In genomic region chr14:75661499-75661814, GRCh38 we compare ENCODE assay signal across 8 cellular contexts. TPM values are rescaled to one million over a fixed set of nuclear protein-coding genes. Genes with fewer than 3 reads are reported as not detected.
DNase-seq lines count a peak whose midpoint lies in the region; ATAC-seq and TF ChIP-seq lines count a peak whose summit lies in the region.

No MANE protein-coding gene starts in this region.

- TF ChIP-seq CTCF in foreskin keratinocyte (conservative IDR thresholded peaks at IDR 0.05) (no peak), gastrocnemius medialis (IDR thresholded peaks at IDR 0.05 in 4 of 5, conservative IDR thresholded peaks at IDR 0.05 in 1 of 5) (no peak)

- no peaks in the 10 kb centered on the region for H3K9me3 ChIP-seq in SJSA1 (replicated peaks)
- H3K9me3 ChIP-seq in gastrocnemius medialis: no peaks in the 10 kb centered on the region

- peak overlapping the region; percentile 90 for H3K4me3 ChIP-seq in SJSA1
- peak overlapping the region; percentile 72 to 98 (median 85) for H3K4me3 ChIP-seq in gastrocnemius medialis

- H3K27ac ChIP-seq in SJSA1 (peak overlapping the region; percentile 77), foreskin keratinocyte (peak overlapping the region; percentile 64), gastrocnemius medialis (peak overlapping the region; percentile 77 to 86 (median 82))

- intact Hi-C loops in gastrocnemius medialis (cut with DNase I; ENCODE audit: low total_unique reads): loop anchor here (5.0 kb wide), 2 partner anchors 321 to 501 kb away; partner anchors contain the start of gene TGFB3

- no peak for DNase-seq in SJSA1 (ENCODE audit: low read depth in 1 of 2, low spot score in 2 of 2)
- no peak for DNase-seq in foreskin keratinocyte
- DNase-seq in gastrocnemius medialis: no peak
- DNase-seq in amygdala (lab: John Stamatoyannopoulos, UW): no peak
- no peak for DNase-seq in stimulated activated CD4-positive, alpha-beta T cell treated with anti-CD3 and anti-CD28 coated beads, Interleukin-4, amount 100 ng/mL, for 24 hours

- H3K36me3 ChIP-seq in SJSA1: peaks cover 9% of the 10 kb centered on the region
- H3K36me3 ChIP-seq in gastrocnemius medialis: no peaks in the 10 kb centered on the region

- H3K4me1 ChIP-seq in SJSA1 (replicated peaks) (0 out of 2 replicates have a peak, but pooled peaks cover 5% of the 10 kb centered on the region), foreskin keratinocyte (peaks cover 4% of the 10 kb centered on the region), gastrocnemius medialis (peaks cover 27 to 41% of the 10 kb centered on the region in 2 donors)

- ATAC-seq in GM19455 (IDR thresholded peaks at IDR 0.05; ENCODE audit: unreplicated experiment): peak; percentile 8
- no peak for ATAC-seq in foreskin keratinocyte
- peak in 1 of 2 donors; percentile 0 for ATAC-seq in gastrocnemius medialis
- no peak for ATAC-seq in activated CD4-positive, CD25-positive, alpha-beta regulatory T cell treated with anti-CD3 and anti-CD28 coated beads, Interleukin-2, amount 50 U/mL, for 24 hours
- no peak for ATAC-seq in GM18909 (IDR thresholded peaks at IDR 0.05; ENCODE audit: poor library complexity, unreplicated experiment)

- no peaks in the 10 kb centered on the region for H3K27me3 ChIP-seq in SJSA1 (replicated peaks)
- no peaks in the 10 kb centered on the region for H3K27me3 ChIP-seq in foreskin keratinocyte
- H3K27me3 ChIP-seq in gastrocnemius medialis: no peaks in the 10 kb centered on the region

- TF ChIP-seq POLR2A in gastrocnemius medialis (IDR thresholded peaks at IDR 0.05): no peak

- in situ Hi-C loops in gastrocnemius medialis (cut with MboI; ENCODE audit: low sequenced_read_pairs in 4 of 4): no loop called here

RNA-seq across cellular contexts. Expression of gene TTLL5, which starts 0.4 kb away (rescaled TPM):
- 15.3 and 16.3 TPM in 2 replicates for total RNA-seq in SJSA1 (2014; rRNA removed; shearing (Covaris generic))
- total RNA-seq in foreskin keratinocyte: 25.3 and 29.6 TPM in 2 replicates
- polyA plus RNA-seq in foreskin keratinocyte: 13.3 and 13.7 TPM in 2 replicates
- 10 to 100 TPM in 3 of 4 donors, 1 to 10 TPM in 1; 9.1 to 36.0 (median 16.4) TPM for total RNA-seq in gastrocnemius medialis

RNA-seq across cellular contexts. Expression of gene ERG28, which starts 0.8 kb away (rescaled TPM):
- 4.5 and 5.9 TPM in 2 replicates for total RNA-seq in SJSA1 (2014; rRNA removed; shearing (Covaris generic))
- total RNA-seq in foreskin keratinocyte: 31.3 and 33.2 TPM in 2 replicates
- polyA plus RNA-seq in foreskin keratinocyte: 52.9 and 62.2 TPM in 2 replicates
- 1 to 10 TPM; 3.7 to 6.4 (median 4.7) TPM for total RNA-seq in gastrocnemius medialis
